11 cellular contexts compared by ENCODE assay signal in the genomic region with DNA sequence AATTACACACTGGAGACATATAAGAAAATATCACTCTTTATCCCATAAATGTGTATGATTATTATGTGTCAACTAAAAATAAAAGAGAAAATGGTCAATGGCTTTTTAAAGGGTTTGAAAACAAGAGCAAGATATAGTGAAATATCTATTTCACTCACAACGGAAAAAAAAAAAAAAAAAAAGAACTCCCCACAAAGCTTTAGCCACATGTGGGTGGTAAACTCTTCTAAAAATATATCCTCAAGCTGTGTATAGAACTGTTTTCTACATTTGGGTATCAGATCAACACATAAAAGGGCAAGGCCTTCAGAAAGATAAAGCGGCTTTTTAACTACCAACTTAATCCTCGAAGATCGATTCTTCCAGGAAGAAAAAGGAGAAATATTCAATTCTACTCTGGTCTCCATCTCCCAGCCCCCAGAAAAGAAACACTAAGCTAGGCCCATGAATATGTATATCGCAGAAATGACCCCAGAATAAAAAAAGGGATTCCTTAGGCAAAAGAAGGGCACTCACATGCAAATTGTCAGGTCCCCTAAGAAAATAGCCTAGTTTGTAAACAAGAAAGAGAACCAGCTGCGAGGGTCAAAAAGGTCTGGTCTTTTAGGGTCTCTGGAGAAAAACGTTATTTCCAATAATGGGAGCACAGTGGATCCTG. TPM values are rescaled to one million over a fixed set of nuclear protein-coding genes. Genes with fewer than 3 reads are reported as not detected.
A peak's percentile ranks its signal among the peaks of the same experiment; 100 is the strongest.
DNase-seq lines count a peak whose midpoint lies in the region; ATAC-seq, FAIRE-seq and TF ChIP-seq lines count a peak whose summit lies in the region.
"Had no signal": no experiment of that assay in that cellular context is flagged by ENCODE, and none has a peak within 500 bp of the region (broad histone marks: within the 10 kb centered on the region; RNA-seq: fewer than 3 reads in every experiment).

No MANE protein-coding gene starts in this region.

- H3K36me3 ChIP-seq in ES-I3 (ENCODE audit: insufficient read depth, low read length) = no peaks in the 10 kb centered on the region
- no peaks in the 10 kb centered on the region for H3K36me3 ChIP-seq in HAP-1 (replicated peaks)
- peaks cover 54% of the 10 kb centered on the region for H3K36me3 ChIP-seq in neutrophil
- H3K36me3 ChIP-seq in kidney (ENCODE audit: control insufficient read depth in 1 of 2, insufficient read depth in 2 of 2, low read length in 2 of 2) = no peaks in the 10 kb centered on the region
- H3K36me3 ChIP-seq: gastrocnemius medialis had no signal

- H3K4me3 ChIP-seq in HAP-1 = no peak overlapping the region
- H3K4me3 ChIP-seq in neutrophil (ENCODE audit: low read depth in 1 of 2, low read length in 1 of 2) = peak overlapping the region; percentile 93 to 94
- no peak overlapping the region for H3K4me3 ChIP-seq in kidney (ENCODE audit: low read length in 2 of 2)
- H3K4me3 ChIP-seq: gastrocnemius medialis, mucosa of descending colon had no signal

- no peak for FAIRE-seq in kidney (lab: Jason Lieb, UNC)

- H3K9me3 ChIP-seq in ES-I3 (ENCODE audit: control insufficient read depth, insufficient read depth, low read length) = peaks cover 4% of the 10 kb centered on the region; the same call in 1 of the 2 replicates
- no peaks in the 10 kb centered on the region for H3K9me3 ChIP-seq in HAP-1
- H3K9me3 ChIP-seq in neutrophil = no peaks in the 10 kb centered on the region
- H3K9me3 ChIP-seq in kidney (ENCODE audit: control insufficient read depth in 1 of 2, low read length in 2 of 2) = no peaks in the 10 kb centered on the region
- H3K9me3 ChIP-seq: gastrocnemius medialis, mucosa of descending colon had no signal

- peak overlapping the region; percentile 35; the same call in 1 of the 2 replicates for H3K9ac ChIP-seq in ES-I3 (ENCODE audit: low read depth, low read length)
- H3K9ac ChIP-seq in kidney (ENCODE audit: low read length in 2 of 2) = peak overlapping the region in 1 of 2 donors; percentile 53

- no peaks in the 10 kb centered on the region for H3K9me3 Mint-ChIP-seq in activated naive CD8-positive, alpha-beta T cell treated with anti-CD3 and anti-CD28 coated beads, Interleukin-2, amount 50 U/mL, for 24 hours

- in situ Hi-C loops in HAP-1 (cut with MboI; ENCODE audit: low sequenced_read_pairs) = no loop called here

- POLR2A ChIA-PET in HEK293T (lab: Yijun Ruan, JAX) = no interaction called here

- TF ChIP-seq CTCF in neutrophil (IDR thresholded peaks at IDR 0.05) (no peak), kidney (IDR thresholded peaks at IDR 0.05; ENCODE audit: borderline replicate concordance, extremely low read depth, insufficient read depth) (no peak)

- H3K4me1 ChIP-seq in ES-I3 (ENCODE audit: insufficient read depth, low read length) = peaks cover 33% of the 10 kb centered on the region
- peaks cover 24% of the 10 kb centered on the region for H3K4me1 ChIP-seq in HAP-1
- H3K4me1 ChIP-seq in neutrophil (ENCODE audit: control insufficient read depth in 1 of 2, insufficient read depth in 1 of 2, low read depth in 1 of 2, low read length in 1 of 2) = peaks cover 71 to 76% of the 10 kb centered on the region in 2 experiments
- peaks cover 0 to 17% of the 10 kb centered on the region in 2 donors for H3K4me1 ChIP-seq in kidney (ENCODE audit: control insufficient read depth in 1 of 2, insufficient read depth in 1 of 2, low read depth in 1 of 2, low read length in 2 of 2)

- no peak for ATAC-seq in activated naive CD8-positive, alpha-beta T cell treated with anti-CD3 and anti-CD28 coated beads, Interleukin-2, amount 50 U/mL, for 24 hours
- no peak for ATAC-seq in left cardiac atrium
- ATAC-seq in GM21367 (IDR thresholded peaks at IDR 0.05; ENCODE audit: unreplicated experiment) = no peak
- ATAC-seq: gastrocnemius medialis, mucosa of descending colon had no signal

- H3K27me3 Mint-ChIP-seq in activated naive CD8-positive, alpha-beta T cell treated with anti-CD3 and anti-CD28 coated beads, Interleukin-2, amount 50 U/mL, for 24 hours = no peaks in the 10 kb centered on the region

- peak overlapping the region; percentile 73 for H3K4me3 Mint-ChIP-seq in activated naive CD8-positive, alpha-beta T cell treated with anti-CD3 and anti-CD28 coated beads, Interleukin-2, amount 50 U/mL, for 24 hours

- intact Hi-C loops in left cardiac atrium (cut with DNase I) = no loop called here
- intact Hi-C loops in kidney (cut with DNase I) = loop anchor here (10.0 kb wide), 1 partner anchor 53 kb away; no protein-coding TSS in a partner anchor

- H3K4me1 Mint-ChIP-seq in activated naive CD8-positive, alpha-beta T cell treated with anti-CD3 and anti-CD28 coated beads, Interleukin-2, amount 50 U/mL, for 24 hours = peaks cover 73% of the 10 kb centered on the region

- CTCF ChIA-PET in HEK293T (lab: Yijun Ruan, JAX) = interaction anchor here (0.6 to 0.7 kb wide), 4 partner anchors 45 to 175 kb away, joined by 3 to 8 read pairs (median 3); no protein-coding TSS in a partner anchor

- H3K27ac ChIP-seq in neutrophil = peak overlapping the region; percentile 99
- peak overlapping the region in 1 of 2 donors; percentile 26 for H3K27ac ChIP-seq in kidney (ENCODE audit: low read depth in 2 of 2, low read length in 2 of 2)

- DNase-seq in HAP-1 (ENCODE audit: low spot score in 2 of 2) (peak; percentile 25 to 76), left cardiac atrium (no peak), kidney (no peak), HEK293T (ENCODE audit: extremely low spot score) (no peak)
- DNase-seq in activated naive CD8-positive, alpha-beta T cell treated with anti-CD3 and anti-CD28 coated beads, Interleukin-2, amount 50 U/mL, for 24 hours = no peak
- DNase-seq: activated CD4-positive, alpha-beta T cell treated with anti-CD3 and anti-CD28 coated beads, Interleukin-2, amount 50 U/mL, for 1 hour; gastrocnemius medialis; mucosa of descending colon had no signal

- H3K27ac Mint-ChIP-seq in activated naive CD8-positive, alpha-beta T cell treated with anti-CD3 and anti-CD28 coated beads, Interleukin-2, amount 50 U/mL, for 24 hours = peak overlapping the region; percentile 84

- peaks cover 34% of the 10 kb centered on the region for H3K36me3 Mint-ChIP-seq in activated naive CD8-positive, alpha-beta T cell treated with anti-CD3 and anti-CD28 coated beads, Interleukin-2, amount 50 U/mL, for 24 hours (ENCODE audit: low read depth)

- H3K27me3 ChIP-seq in HAP-1 (ENCODE audit: low read depth) (no peaks in the 10 kb centered on the region), neutrophil (no peaks in the 10 kb centered on the region)

TF ChIP-seq in HEK293T, 16 proteins besides CTCF, POLR2A, EP300 and RAD21:
- TF ChIP-seq SP1 (IDR thresholded peaks at IDR 0.05) (no peak), FOXK2 (IDR thresholded peaks at IDR 0.05) (no peak), ARNT (IDR thresholded peaks at IDR 0.05) (no peak), ZNF384 (IDR thresholded peaks at IDR 0.05) (no peak), ELF4 (IDR thresholded peaks at IDR 0.05) (no peak), TARDBP (IDR thresholded peaks at IDR 0.05) (no peak), SUZ12 (IDR thresholded peaks at IDR 0.05) (no peak), CTBP1 (IDR thresholded peaks at IDR 0.05; ENCODE audit: borderline replicate concordance) (no peak), FOXA1 (IDR thresholded peaks at IDR 0.05) (no peak), FOXM1 (IDR thresholded peaks at IDR 0.05; ENCODE audit: borderline replicate concordance) (no peak), BHLHE40 (IDR thresholded peaks at IDR 0.05; ENCODE audit: borderline replicate concordance) (no peak), HDGF (IDR thresholded peaks at IDR 0.05; ENCODE audit: borderline replicate concordance) (no peak), NFRKB (IDR thresholded peaks at IDR 0.05) (no peak), LEF1 (IDR thresholded peaks at IDR 0.05; ENCODE audit: borderline replicate concordance) (no peak), L3MBTL2 (conservative IDR thresholded peaks at IDR 0.05) (no peak)
- TF ChIP-seq, protein P1, sequence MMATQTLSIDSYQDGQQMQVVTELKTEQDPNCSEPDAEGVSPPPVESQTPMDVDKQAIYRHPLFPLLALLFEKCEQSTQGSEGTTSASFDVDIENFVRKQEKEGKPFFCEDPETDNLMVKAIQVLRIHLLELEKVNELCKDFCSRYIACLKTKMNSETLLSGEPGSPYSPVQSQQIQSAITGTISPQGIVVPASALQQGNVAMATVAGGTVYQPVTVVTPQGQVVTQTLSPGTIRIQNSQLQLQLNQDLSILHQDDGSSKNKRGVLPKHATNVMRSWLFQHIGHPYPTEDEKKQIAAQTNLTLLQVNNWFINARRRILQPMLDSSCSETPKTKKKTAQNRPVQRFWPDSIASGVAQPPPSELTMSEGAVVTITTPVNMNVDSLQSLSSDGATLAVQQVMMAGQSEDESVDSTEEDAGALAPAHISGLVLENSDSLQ (IDR thresholded peaks at IDR 0.05) = no peak

RNA-seq across cellular contexts. Expression of gene LITAF, which starts 4.4 kb away (rescaled TPM):
- 10 to 100 TPM; 76.3 to 86.0 TPM for total RNA-seq in left cardiac atrium
- total RNA-seq in kidney = 171 TPM
- 121 TPM for polyA plus RNA-seq in kidney (ENCODE audit: insufficient read depth, low read depth, low replicate concordance)

Comparison
In these comparisons a context has a peak if more than half of its experiments do, and no peak if none do; other contexts are left out.
1. DNase-seq: peak in HAP-1 (2 of 2); none in activated naive CD8-positive, alpha-beta T cell treated with anti-CD3 and anti-CD28 coated beads, Interleukin-2, amount 50 U/mL, for 24 hours (single experiment), left cardiac atrium (single experiment), kidney (single experiment) and HEK293T (single experiment).
2. H3K4me3 ChIP-seq: peak in neutrophil (2 of 2); none in HAP-1 (single experiment) and kidney (0 of 2).